1 cellular context compared by ENCODE assay signal in the genomic region with DNA sequence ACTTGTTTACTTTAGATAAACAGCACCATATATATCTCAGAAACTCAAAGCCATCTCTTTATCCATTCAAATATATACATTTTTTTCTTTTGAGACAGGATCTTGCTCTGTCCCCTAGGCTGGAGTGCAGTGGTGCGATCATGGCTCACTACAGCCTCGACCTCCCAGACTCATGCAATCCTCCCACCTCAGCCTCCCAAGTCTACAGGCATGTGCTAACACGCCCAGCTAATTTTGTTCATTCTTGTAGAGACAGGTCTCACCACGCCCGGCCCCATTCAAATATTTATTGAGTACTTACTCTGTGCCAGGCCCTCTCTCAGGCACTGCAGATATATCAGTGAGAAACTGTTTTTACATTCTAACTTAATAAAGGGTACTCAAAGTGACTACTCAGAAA.
TF ChIP-seq lines count a peak whose summit lies in the region.

No MANE protein-coding gene starts in this region.

TF ChIP-seq in WTC11, 78 proteins besides CTCF, POLR2A, EP300 and RAD21 (continued from another document):
- TF ChIP-seq, protein P1, sequence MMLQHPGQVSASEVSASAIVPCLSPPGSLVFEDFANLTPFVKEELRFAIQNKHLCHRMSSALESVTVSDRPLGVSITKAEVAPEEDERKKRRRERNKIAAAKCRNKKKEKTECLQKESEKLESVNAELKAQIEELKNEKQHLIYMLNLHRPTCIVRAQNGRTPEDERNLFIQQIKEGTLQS (CRISPR knock-in tag; conservative IDR thresholded peaks at IDR 0.05) = no peak
- TF ChIP-seq ZNF416 (CRISPR knock-in tag; IDR thresholded peaks at IDR 0.05) = no peak
- TF ChIP-seq CREB1 (CRISPR knock-in tag; IDR thresholded peaks at IDR 0.05) = no peak
- TF ChIP-seq NR1H2 (CRISPR knock-in tag; IDR thresholded peaks at IDR 0.05) = no peak
- TF ChIP-seq ZNF317 (CRISPR knock-in tag; IDR thresholded peaks at IDR 0.05; ENCODE audit: borderline replicate concordance, low read depth) = no peak
- no peak for TF ChIP-seq ZNF232 (CRISPR knock-in tag; IDR thresholded peaks at IDR 0.05)
- TF ChIP-seq SOX15 (CRISPR knock-in tag; IDR thresholded peaks at IDR 0.05) = no peak
- TF ChIP-seq, protein P2, sequence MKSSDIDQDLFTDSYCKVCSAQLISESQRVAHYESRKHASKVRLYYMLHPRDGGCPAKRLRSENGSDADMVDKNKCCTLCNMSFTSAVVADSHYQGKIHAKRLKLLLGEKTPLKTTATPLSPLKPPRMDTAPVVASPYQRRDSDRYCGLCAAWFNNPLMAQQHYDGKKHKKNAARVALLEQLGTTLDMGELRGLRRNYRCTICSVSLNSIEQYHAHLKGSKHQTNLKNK (CRISPR knock-in tag; IDR thresholded peaks at IDR 0.05) = no peak
- TF ChIP-seq PRRX2 (CRISPR knock-in tag; IDR thresholded peaks at IDR 0.05) = no peak
- TF ChIP-seq, protein P3, sequence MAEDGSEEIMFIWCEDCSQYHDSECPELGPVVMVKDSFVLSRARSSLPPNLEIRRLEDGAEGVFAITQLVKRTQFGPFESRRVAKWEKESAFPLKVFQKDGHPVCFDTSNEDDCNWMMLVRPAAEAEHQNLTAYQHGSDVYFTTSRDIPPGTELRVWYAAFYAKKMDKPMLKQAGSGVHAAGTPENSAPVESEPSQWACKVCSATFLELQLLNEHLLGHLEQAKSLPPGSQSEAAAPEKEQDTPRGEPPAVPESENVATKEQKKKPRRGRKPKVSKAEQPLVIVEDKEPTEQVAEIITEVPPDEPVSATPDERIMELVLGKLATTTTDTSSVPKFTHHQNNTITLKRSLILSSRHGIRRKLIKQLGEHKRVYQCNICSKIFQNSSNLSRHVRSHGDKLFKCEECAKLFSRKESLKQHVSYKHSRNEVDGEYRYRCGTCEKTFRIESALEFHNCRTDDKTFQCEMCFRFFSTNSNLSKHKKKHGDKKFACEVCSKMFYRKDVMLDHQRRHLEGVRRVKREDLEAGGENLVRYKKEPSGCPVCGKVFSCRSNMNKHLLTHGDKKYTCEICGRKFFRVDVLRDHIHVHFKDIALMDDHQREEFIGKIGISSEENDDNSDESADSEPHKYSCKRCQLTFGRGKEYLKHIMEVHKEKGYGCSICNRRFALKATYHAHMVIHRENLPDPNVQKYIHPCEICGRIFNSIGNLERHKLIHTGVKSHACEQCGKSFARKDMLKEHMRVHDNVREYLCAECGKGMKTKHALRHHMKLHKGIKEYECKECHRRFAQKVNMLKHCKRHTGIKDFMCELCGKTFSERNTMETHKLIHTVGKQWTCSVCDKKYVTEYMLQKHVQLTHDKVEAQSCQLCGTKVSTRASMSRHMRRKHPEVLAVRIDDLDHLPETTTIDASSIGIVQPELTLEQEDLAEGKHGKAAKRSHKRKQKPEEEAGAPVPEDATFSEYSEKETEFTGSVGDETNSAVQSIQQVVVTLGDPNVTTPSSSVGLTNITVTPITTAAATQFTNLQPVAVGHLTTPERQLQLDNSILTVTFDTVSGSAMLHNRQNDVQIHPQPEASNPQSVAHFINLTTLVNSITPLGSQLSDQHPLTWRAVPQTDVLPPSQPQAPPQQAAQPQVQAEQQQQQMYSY (CRISPR knock-in tag; IDR thresholded peaks at IDR 0.05) = no peak
- TF ChIP-seq, protein P4, sequence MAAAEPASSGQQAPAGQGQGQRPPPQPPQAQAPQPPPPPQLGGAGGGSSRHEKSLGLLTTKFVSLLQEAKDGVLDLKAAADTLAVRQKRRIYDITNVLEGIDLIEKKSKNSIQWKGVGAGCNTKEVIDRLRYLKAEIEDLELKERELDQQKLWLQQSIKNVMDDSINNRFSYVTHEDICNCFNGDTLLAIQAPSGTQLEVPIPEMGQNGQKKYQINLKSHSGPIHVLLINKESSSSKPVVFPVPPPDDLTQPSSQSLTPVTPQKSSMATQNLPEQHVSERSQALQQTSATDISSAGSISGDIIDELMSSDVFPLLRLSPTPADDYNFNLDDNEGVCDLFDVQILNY (CRISPR knock-in tag; IDR thresholded peaks at IDR 0.05) = no peak
